8 cellular contexts compared by ENCODE assay signal in genomic region chr2:233353769-233354499, GRCh38. TPM values are rescaled to one million over a fixed set of nuclear protein-coding genes. Genes with fewer than 3 reads are reported as not detected.
A peak's percentile ranks its signal among the peaks of the same experiment; 100 is the strongest.
DNase-seq lines count a peak whose midpoint lies in the region; ATAC-seq and TF ChIP-seq lines count a peak whose summit lies in the region.

Gene DGKD (plus strand): TSS chr2:233354494. CDS start chr2:233354519, 25 bp downstream.

- H3K4me3 ChIP-seq in AG09309 (ENCODE audit: control insufficient read depth, low read depth, low read length), result peak within 1 kb of the TSS; percentile 69

- H3K27ac Mint-ChIP-seq in stimulated activated effector memory CD8-positive, alpha-beta T cell treated with anti-CD3 and anti-CD28 coated beads, Interleukin-12 subunit alpha, Interleukin-12 subunit beta, amount 100 ng/mL, for 72 hours, result peak within 1 kb of the TSS; percentile 90

- peaks cover 70% of the 10 kb centered on the region for H3K4me1 Mint-ChIP-seq in stimulated activated effector memory CD8-positive, alpha-beta T cell treated with anti-CD3 and anti-CD28 coated beads, Interleukin-12 subunit alpha, Interleukin-12 subunit beta, amount 100 ng/mL, for 72 hours

- TF ChIP-seq CTCF in AG09309 (IDR thresholded peaks at IDR 0.05; ENCODE audit: control insufficient read depth, insufficient read depth, low read depth, low read length, missing control alignments), result peak; percentile 32

- H3K4me3 Mint-ChIP-seq in stimulated activated effector memory CD8-positive, alpha-beta T cell treated with anti-CD3 and anti-CD28 coated beads, Interleukin-12 subunit alpha, Interleukin-12 subunit beta, amount 100 ng/mL, for 72 hours, result peak within 1 kb of the TSS; percentile 77

- no peak for DNase-seq in AG09309 (ENCODE audit: low read depth)
- peak; percentile 74 for DNase-seq in NOMO-1 treated with DMSO at 0.1 percent for 48 hours (lab: John Stamatoyannopoulos, UW; ENCODE audit: unreplicated experiment)
- peak; percentile 72 for DNase-seq in activated T-cell treated with anti-CD3 and anti-CD28 coated beads for 24 hours (ENCODE audit: low read depth)
- peak; percentile 77 to 89 for DNase-seq in erythroblast (lab: John Stamatoyannopoulos, UW)
- peak; percentile 59 for DNase-seq in myocyte (ENCODE audit: low read depth)
- peak; percentile 68 to 82 for DNase-seq in stimulated activated effector memory CD8-positive, alpha-beta T cell treated with anti-CD3 and anti-CD28 coated beads, Interleukin-12 subunit alpha, Interleukin-12 subunit beta, amount 100 ng/mL, for 72 hours (ENCODE audit: low spot score in 2 of 2)

- no peaks in the 10 kb centered on the region for H3K9me3 Mint-ChIP-seq in stimulated activated effector memory CD8-positive, alpha-beta T cell treated with anti-CD3 and anti-CD28 coated beads, Interleukin-12 subunit alpha, Interleukin-12 subunit beta, amount 100 ng/mL, for 72 hours

- no peak for TF ChIP-seq POLR2A in erythroblast (IDR thresholded peaks at IDR 0.05; ENCODE audit: low read length)

- peaks cover 31% of the 10 kb centered on the region for H3K36me3 Mint-ChIP-seq in stimulated activated effector memory CD8-positive, alpha-beta T cell treated with anti-CD3 and anti-CD28 coated beads, Interleukin-12 subunit alpha, Interleukin-12 subunit beta, amount 100 ng/mL, for 72 hours

- ATAC-seq in GM18858 (IDR thresholded peaks at IDR 0.05; ENCODE audit: unreplicated experiment) (peak; percentile 32), HG03135 (IDR thresholded peaks at IDR 0.05; ENCODE audit: unreplicated experiment) (peak; percentile 42)
- ATAC-seq in stimulated activated effector memory CD8-positive, alpha-beta T cell treated with anti-CD3 and anti-CD28 coated beads, Interleukin-12 subunit alpha, Interleukin-12 subunit beta, amount 100 ng/mL, for 72 hours, result peak; percentile 73

RNA-seq across cellular contexts. Expression of gene DGKD, which starts in this region (rescaled TPM):
- 45.1 and 59.5 TPM in 2 replicates for total RNA-seq in myocyte
- 32.5 TPM for polyA plus RNA-seq in myocyte (2012)
